Comparison of ENCODE assay signal across 25 cellular contexts in the genomic region with DNA sequence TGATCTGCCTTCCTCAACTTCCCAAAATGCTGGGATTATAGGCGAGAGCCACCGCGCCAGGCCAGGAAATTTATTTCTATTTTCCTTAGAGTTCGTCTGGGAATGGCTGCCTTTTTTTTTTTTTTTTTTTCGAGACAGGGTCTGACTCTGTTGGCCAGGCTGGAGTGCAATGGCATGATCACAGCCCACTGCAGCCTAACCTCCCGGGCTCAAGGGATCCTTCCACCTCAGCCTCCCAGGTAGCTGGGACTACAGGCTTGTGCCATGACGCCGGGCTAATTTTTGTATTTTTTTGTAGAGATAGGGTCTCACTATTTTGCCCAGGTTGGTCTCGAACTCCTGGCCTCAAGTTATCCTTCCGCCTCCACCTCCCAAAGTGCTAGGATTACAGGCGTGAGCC. TPM values are rescaled to one million over a fixed set of nuclear protein-coding genes. Genes with fewer than 3 reads are reported as not detected.
"Had no signal": no experiment of that assay in that cellular context is flagged by ENCODE, and none has a peak within 500 bp of the region (broad histone marks: within the 10 kb centered on the region; RNA-seq: fewer than 3 reads in every experiment).

No MANE protein-coding gene starts in this region.

- H3K27ac ChIP-seq: colonic mucosa, esophagus muscularis mucosa, foreskin keratinocyte, gastroesophageal sphincter, heart left ventricle, hepatocyte, left lung, prostate gland, right atrium auricular region, sigmoid colon, tibial artery had no signal

- DNase-seq: colonic mucosa; effector CD8-positive, alpha-beta T cell; foreskin keratinocyte; left cardiac atrium; left lung; mesenchymal stem cell; mucosa of descending colon; naive B cell; nucleus accumbens; sigmoid colon; stimulated activated CD4-positive, alpha-beta T cell treated with anti-CD3 and anti-CD28 coated beads, Interleukin-4, amount 100 ng/mL, for 24 hours; stimulated activated naive CD8-positive, alpha-beta T cell treated with anti-CD3 and anti-CD28 coated beads, Interleukin-15, Interleukin-2, amounts not matched to agents 100 U/mL and 50 U/mL, for 24 hours; tibial artery had no signal

- H3K4me3 Mint-ChIP-seq: dendritic cell treated with granulocyte-macrophage colony-stimulating factor and Interleukin-4, amounts not matched to agents 40 ng/mL and 50 ng/mL, for 4 days; natural killer cell treated with Interleukin-12 subunit alpha and Interleukin-12 subunit beta and Interleukin-15 and Interleukin-18, amount 100 ng/mL, for 72 hours; stimulated activated effector memory CD8-positive, alpha-beta T cell treated with anti-CD3 and anti-CD28 coated beads, Interleukin-12 subunit alpha, Interleukin-12 subunit beta, amount 100 ng/mL, for 72 hours had no signal

- H3K4me3 ChIP-seq: colonic mucosa, hepatocyte, left lung, mucosa of descending colon had no signal

- H3K27ac Mint-ChIP-seq: dendritic cell treated with granulocyte-macrophage colony-stimulating factor and Interleukin-4, amounts not matched to agents 40 ng/mL and 50 ng/mL, for 4 days; mesothelial cell of epicardium; naive B cell; natural killer cell treated with Interleukin-12 subunit alpha and Interleukin-12 subunit beta and Interleukin-15 and Interleukin-18, amount 100 ng/mL, for 72 hours; stimulated activated effector memory CD8-positive, alpha-beta T cell treated with anti-CD3 and anti-CD28 coated beads, Interleukin-12 subunit alpha, Interleukin-12 subunit beta, amount 100 ng/mL, for 72 hours; type B pancreatic cell had no signal

- H3K9me3 Mint-ChIP-seq: dendritic cell treated with granulocyte-macrophage colony-stimulating factor and Interleukin-4, amounts not matched to agents 40 ng/mL and 50 ng/mL, for 4 days; natural killer cell treated with Interleukin-12 subunit alpha and Interleukin-12 subunit beta and Interleukin-15 and Interleukin-18, amount 100 ng/mL, for 72 hours; stimulated activated effector memory CD8-positive, alpha-beta T cell treated with anti-CD3 and anti-CD28 coated beads, Interleukin-12 subunit alpha, Interleukin-12 subunit beta, amount 100 ng/mL, for 72 hours; type B pancreatic cell had no signal

- H3K4me1 ChIP-seq: colonic mucosa, foreskin keratinocyte, prostate gland had no signal

- H3K27me3 ChIP-seq: testis had no signal

- ATAC-seq: gastroesophageal sphincter; stimulated activated naive CD8-positive, alpha-beta T cell treated with anti-CD3 and anti-CD28 coated beads, Interleukin-15, Interleukin-2, amounts not matched to agents 100 U/mL and 50 U/mL, for 24 hours had no signal

- H3K4me1 Mint-ChIP-seq: stimulated activated effector memory CD8-positive, alpha-beta T cell treated with anti-CD3 and anti-CD28 coated beads, Interleukin-12 subunit alpha, Interleukin-12 subunit beta, amount 100 ng/mL, for 72 hours had no signal

- H3K36me3 ChIP-seq: colonic mucosa, esophagus muscularis mucosa, gastroesophageal sphincter, heart left ventricle, left lung, prostate gland, right atrium auricular region, sigmoid colon, tibial artery had no signal

- H3K36me3 Mint-ChIP-seq: mesothelial cell of epicardium; naive B cell; natural killer cell treated with Interleukin-12 subunit alpha and Interleukin-12 subunit beta and Interleukin-15 and Interleukin-18, amount 100 ng/mL, for 72 hours; stimulated activated effector memory CD8-positive, alpha-beta T cell treated with anti-CD3 and anti-CD28 coated beads, Interleukin-12 subunit alpha, Interleukin-12 subunit beta, amount 100 ng/mL, for 72 hours; type B pancreatic cell had no signal

- H3K9me3 ChIP-seq: colonic mucosa, esophagus muscularis mucosa, gastroesophageal sphincter, heart left ventricle, left lung, mucosa of descending colon, prostate gland, right atrium auricular region, sigmoid colon, testis, tibial artery had no signal

RNA-seq across cellular contexts. Expression of a gene that starts 0.9 kb away (rescaled TPM):
- total RNA-seq: foreskin keratinocyte; natural killer cell treated with Interleukin-12 subunit alpha and Interleukin-12 subunit beta and Interleukin-15 and Interleukin-18, amount 100 ng/mL, for 72 hours had no signal
- polyA plus RNA-seq: foreskin keratinocyte had no signal
